Comparison of ENCODE assay signal across 8 cellular contexts in the genomic region with DNA sequence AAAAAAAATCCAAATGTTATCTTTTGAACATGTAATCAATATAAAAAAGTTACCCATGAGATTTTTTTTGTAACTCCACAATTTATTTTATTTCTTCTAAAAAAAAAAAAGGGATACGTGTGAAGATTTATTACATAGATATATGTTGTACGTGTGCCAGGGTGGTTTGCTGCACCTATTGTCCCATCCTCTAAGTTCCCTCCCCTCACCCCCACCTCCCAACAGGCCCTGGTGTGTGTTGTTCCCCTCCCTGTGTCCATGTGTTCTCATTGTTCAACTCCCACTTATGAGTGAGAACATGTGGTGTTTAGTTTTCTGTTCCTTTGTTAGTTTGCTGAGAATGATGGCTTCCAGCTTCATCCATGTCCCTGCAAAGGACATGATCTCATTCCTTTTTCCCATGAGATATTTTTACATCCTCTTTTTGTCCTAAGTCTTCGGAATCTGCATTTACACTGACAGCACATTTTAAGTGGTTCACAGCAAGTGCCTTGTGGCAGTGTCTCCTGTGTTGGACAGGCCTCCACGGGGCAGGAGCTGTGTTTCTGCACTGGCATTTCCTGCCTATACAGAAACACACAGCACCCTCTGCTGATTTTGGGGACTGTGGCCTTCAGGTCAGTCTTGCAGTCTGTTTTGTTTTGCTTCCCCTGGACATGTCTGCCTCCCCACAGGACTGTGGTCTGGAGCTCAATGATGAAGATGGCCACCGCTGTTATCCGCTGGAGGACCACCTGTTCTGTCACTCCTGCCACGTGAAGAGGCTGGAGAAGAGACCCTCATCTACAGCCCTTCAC. TPM values are rescaled to one million over a fixed set of nuclear protein-coding genes. Genes with fewer than 3 reads are reported as not detected.
A peak's percentile ranks its signal among the peaks of the same experiment; 100 is the strongest.
DNase-seq lines count a peak whose midpoint lies in the region; TF ChIP-seq lines count a peak whose summit lies in the region.

No MANE protein-coding gene starts in this region.

- no peak for TF ChIP-seq CTCF in Peyer's patch (IDR thresholded peaks at IDR 0.05)

- TF ChIP-seq POLR2A in Peyer's patch (IDR thresholded peaks at IDR 0.05): no peak

- DNase-seq in CD1c-positive myeloid dendritic cell (ENCODE audit: extremely low spot score): peak; percentile 51
- DNase-seq in Peyer's patch: no peak
- DNase-seq in epithelial cell of prostate (ENCODE audit: low read depth, low spot score): no peak
- no peak for DNase-seq in neuronal stem cell (ENCODE audit: low spot score)
- no peak for DNase-seq in OCI-M2 (lab: John Stamatoyannopoulos, UW; ENCODE audit: unreplicated experiment)
- DNase-seq in GM19240 (ENCODE audit: insufficient read length, low spot score): no peak
- DNase-seq in Kasumi-1 (lab: John Stamatoyannopoulos, UW): no peak
- DNase-seq in T1000 (lab: John Stamatoyannopoulos, UW): no peak

- H3K9ac ChIP-seq in neuronal stem cell (ENCODE audit: low read depth, low read length, poor library complexity): no peak overlapping the region

- no peak overlapping the region for H2BK12ac ChIP-seq in neuronal stem cell (ENCODE audit: low read length)

- no peak overlapping the region for H3K18ac ChIP-seq in neuronal stem cell (ENCODE audit: low read length)

- H2AFZ ChIP-seq in neuronal stem cell (ENCODE audit: low read length): peak overlapping the region; percentile 77

- no peak overlapping the region for H2BK15ac ChIP-seq in neuronal stem cell (ENCODE audit: low read length)

- no peaks in the 10 kb centered on the region for H3K27me3 ChIP-seq in Peyer's patch
- H3K27me3 ChIP-seq in neuronal stem cell (ENCODE audit: control insufficient read depth in 3 of 3, insufficient read depth in 3 of 3, low read depth in 1 of 3, low read length in 3 of 3): no peaks in the 10 kb centered on the region

- no peak overlapping the region for H2AK5ac ChIP-seq in neuronal stem cell (ENCODE audit: low read depth, low read length)

- H3K4me2 ChIP-seq in neuronal stem cell (ENCODE audit: insufficient read depth, low read length, poor library complexity, severe bottlenecking): no peak overlapping the region

- H3K9me3 ChIP-seq in Peyer's patch: no peaks in the 10 kb centered on the region
- no peaks in the 10 kb centered on the region for H3K9me3 ChIP-seq in neuronal stem cell (replicated peaks in 1 of 2; ENCODE audit: control insufficient read depth in 2 of 2, insufficient read depth in 1 of 2, low read depth in 1 of 2, low read length in 2 of 2)

- H3K4ac ChIP-seq in neuronal stem cell (ENCODE audit: low read length): no peak overlapping the region

- no peak overlapping the region for H3K23ac ChIP-seq in neuronal stem cell (ENCODE audit: low read depth, low read length, poor library complexity)

- H2BK120ac ChIP-seq in neuronal stem cell (ENCODE audit: low read depth, low read length): no peak overlapping the region

- no peak overlapping the region for H3K14ac ChIP-seq in neuronal stem cell (ENCODE audit: low read length)

- peak overlapping the region; percentile 45 to 68 (median 62) for H3K27ac ChIP-seq in Peyer's patch
- H3K27ac ChIP-seq in epithelial cell of prostate: peak overlapping the region; percentile 80
- H3K27ac ChIP-seq in neuronal stem cell (replicated peaks; ENCODE audit: low read length): no peak overlapping the region

- WGBS in neuronal stem cell (ENCODE audit: extremely low coverage in 2 of 2, insufficient read length in 2 of 2, insufficient replicate concordance in 1 of 2), 2 donors: no CpG with 5 or more reads among the region's 7 CpGs

- H3K36me3 ChIP-seq in Peyer's patch (peaks cover 0 to 57% (median 0%) of the 10 kb centered on the region in 3 donors), neuronal stem cell (replicated peaks in 1 of 2; ENCODE audit: control insufficient read depth in 2 of 2, insufficient read depth in 2 of 2, low read length in 2 of 2) (peaks cover 3 to 31% of the 10 kb centered on the region in 2 donors)

- H3K4me3 ChIP-seq in Peyer's patch (no peak overlapping the region), neuronal stem cell (ENCODE audit: low read length in 2 of 2) (no peak overlapping the region)

- no peak overlapping the region for H2BK5ac ChIP-seq in neuronal stem cell (ENCODE audit: low read length)

- H3K79me1 ChIP-seq in neuronal stem cell (ENCODE audit: low read depth, low read length): no peaks in the 10 kb centered on the region

- H3K4me1 ChIP-seq in Peyer's patch (peaks cover 0 to 12% (median 3%) of the 10 kb centered on the region in 4 donors), neuronal stem cell (ENCODE audit: control insufficient read depth in 2 of 2, insufficient read depth in 1 of 2, low read depth in 1 of 2, low read length in 2 of 2) (peaks cover 4 to 12% of the 10 kb centered on the region in 2 donors)

- H4K91ac ChIP-seq in neuronal stem cell (ENCODE audit: low read depth, low read length, poor library complexity): no peak overlapping the region

- H4K8ac ChIP-seq in neuronal stem cell (ENCODE audit: low read depth, low read length): no peak overlapping the region

RNA-seq across cellular contexts. Expression of a gene that starts 12.8 kb away (rescaled TPM):
- 10 to 100 TPM; 42.0 to 79.2 (median 59.2) TPM for total RNA-seq in Peyer's patch
- 26.9 TPM for polyA plus RNA-seq in neuronal stem cell (2013, experiment 1 of 2)
- polyA plus RNA-seq in neuronal stem cell (2013, experiment 2 of 2): 26.9 TPM
